12 cellular contexts compared by ENCODE assay signal in the genomic region with DNA sequence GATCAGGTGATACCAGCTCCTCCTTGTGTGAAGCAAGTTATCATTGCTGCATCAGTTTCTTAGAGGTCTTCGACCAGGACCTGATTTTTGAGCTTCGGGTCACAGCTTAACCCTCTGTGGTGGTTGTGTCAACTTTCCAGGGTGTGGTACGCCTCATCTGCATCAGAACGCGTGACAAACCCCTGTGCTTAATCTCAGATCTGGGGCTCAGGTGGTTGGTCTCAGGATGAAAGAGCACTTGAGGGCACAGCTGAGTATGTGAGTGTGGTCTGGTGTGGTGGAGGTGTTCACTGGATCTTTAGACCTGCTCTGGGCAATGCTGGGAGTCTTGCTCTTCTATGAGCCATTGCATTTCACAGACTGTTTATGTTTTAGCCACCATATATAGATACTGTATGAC.
DNase-seq lines count a peak whose midpoint lies in the region; ATAC-seq, FAIRE-seq and TF ChIP-seq lines count a peak whose summit lies in the region.
"Had no signal": no experiment of that assay in that cellular context is flagged by ENCODE, and none has a peak within 500 bp of the region (broad histone marks: within the 10 kb centered on the region; RNA-seq: fewer than 3 reads in every experiment).

No MANE protein-coding gene starts in this region.

- H3K36me3 ChIP-seq in mucosa of descending colon (ENCODE audit: low read depth) = no peaks in the 10 kb centered on the region
- no peaks in the 10 kb centered on the region; a peak in 1 of 5 replicates for H3K36me3 ChIP-seq in HepG2 (replicated peaks in 1 of 2; ENCODE audit: control insufficient read depth in 1 of 2, insufficient read depth in 2 of 2, low read length in 2 of 2)

- TF ChIP-seq RAD21 in HepG2 (CRISPR knock-in tag; IDR thresholded peaks at IDR 0.05) = no peak

- in situ Hi-C loops in HepG2 (cut with HindIII; ENCODE audit: extremely low pct_ligation_motif_present, low pct_unique_long_range_greater_than_20kb) = no loop called here

- no peak for TF ChIP-seq POLR2A in HepG2 (IDR thresholded peaks at IDR 0.05; ENCODE audit: insufficient read depth in 1 of 2, low read depth in 2 of 2, low read length in 2 of 2)

- 100% methylated on average over 3 of the region's 5 CpGs for WGBS in HepG2 (ENCODE audit: low lambda C conversion rate)

- no peak for FAIRE-seq in HepG2 (lab: Jason Lieb, UNC)

- H3K9me3 ChIP-seq in mucosa of descending colon (no peaks in the 10 kb centered on the region), HepG2 (ENCODE audit: low read length) (no peaks in the 10 kb centered on the region)
- H3K9me3 ChIP-seq: left ventricle myocardium inferior had no signal

- POLR2A ChIA-PET in T-cell (lab: Charles Lee) (no interaction called here), HepG2 (lab: Yijun Ruan, JAX) (no interaction called here)

- no peaks in the 10 kb centered on the region for H3K27me3 ChIP-seq in HepG2 (ENCODE audit: control insufficient read depth in 1 of 2, insufficient read depth in 2 of 2, low read length in 2 of 2)

- TF ChIP-seq EP300 in HepG2 (IDR thresholded peaks at IDR 0.05; ENCODE audit: low read depth in 2 of 2, low read length in 2 of 2) (no peak), HepG2 (CRISPR knock-in tag; IDR thresholded peaks at IDR 0.05; ENCODE audit: borderline replicate concordance) (no peak)

- no peak overlapping the region for H2AFZ ChIP-seq in HepG2 (ENCODE audit: low read length)

- H3K4me1 ChIP-seq in mucosa of descending colon (ENCODE audit: low read depth) (no peaks in the 10 kb centered on the region), HepG2 (ENCODE audit: insufficient read depth, low read length) (no peaks in the 10 kb centered on the region)

- DNase-seq in T-cell (peak in 32 of 34 experiments; percentile 11 to 61 (median 34)), activated T-cell treated with anti-CD3 and anti-CD28 coated beads for 1 hour (ENCODE audit: low read depth) (peak; percentile 17), mucosa of descending colon (no peak), HepG2 (ENCODE audit: low spot score) (no peak), cerebellar nuclear complex (lab: John Stamatoyannopoulos, UW) (no peak)
- DNase-seq in stimulated activated effector memory CD8-positive, alpha-beta T cell treated with anti-CD3 and anti-CD28 coated beads, Interleukin-12 subunit alpha, Interleukin-12 subunit beta, amount 100 ng/mL, for 72 hours (ENCODE audit: low spot score in 2 of 2) = peak; percentile 37 to 84
- DNase-seq: left ventricle myocardium inferior, NCI-H526 treated with DMSO at 0.1 percent for 48 hours, SW 1271 had no signal

- H3K27me3 Mint-ChIP-seq in T-cell = no peaks in the 10 kb centered on the region
- H3K27me3 Mint-ChIP-seq: progenitor cell of endocrine pancreas had no signal

- peaks cover 72 to 81% (median 73%) of the 10 kb centered on the region in 3 donors for H3K4me1 Mint-ChIP-seq in T-cell
- H3K4me1 Mint-ChIP-seq in stimulated activated effector memory CD8-positive, alpha-beta T cell treated with anti-CD3 and anti-CD28 coated beads, Interleukin-12 subunit alpha, Interleukin-12 subunit beta, amount 100 ng/mL, for 72 hours = peaks cover 62% of the 10 kb centered on the region

- peak overlapping the region; percentile 89 to 90 for H3K27ac Mint-ChIP-seq in T-cell
- peak overlapping the region; percentile 90 for H3K27ac Mint-ChIP-seq in stimulated activated effector memory CD8-positive, alpha-beta T cell treated with anti-CD3 and anti-CD28 coated beads, Interleukin-12 subunit alpha, Interleukin-12 subunit beta, amount 100 ng/mL, for 72 hours
- H3K27ac Mint-ChIP-seq: progenitor cell of endocrine pancreas had no signal

- ATAC-seq in T-cell (replicated peaks in 1 of 4) (peak; percentile 50 to 74 (median 65)), mucosa of descending colon (peak; percentile 58), HepG2 (no peak), HG03025 (IDR thresholded peaks at IDR 0.05; ENCODE audit: low FRiP score, unreplicated experiment) (no peak), GM21576 (IDR thresholded peaks at IDR 0.05; ENCODE audit: unreplicated experiment) (no peak)
- peak; percentile 92 for ATAC-seq in stimulated activated effector memory CD8-positive, alpha-beta T cell treated with anti-CD3 and anti-CD28 coated beads, Interleukin-12 subunit alpha, Interleukin-12 subunit beta, amount 100 ng/mL, for 72 hours

- BruUV-seq in HepG2 (replicated peaks; lab: Mats Ljungman, UMichigan) = no TSS peak

- H3K4me2 ChIP-seq in HepG2 (ENCODE audit: low read depth, low read length) = no peak overlapping the region

- no peak overlapping the region for H3K27ac ChIP-seq in HepG2 (ENCODE audit: extremely low read length, insufficient read depth, low read length)
- H3K27ac ChIP-seq: left ventricle myocardium inferior had no signal

- H3K79me2 ChIP-seq in HepG2 (ENCODE audit: insufficient read depth, low read length) = no peaks in the 10 kb centered on the region

- H4K20me1 ChIP-seq in HepG2 (ENCODE audit: insufficient read depth, low read length) = no peaks in the 10 kb centered on the region

- peak overlapping the region; percentile 11 to 75 (median 44) for H3K4me3 Mint-ChIP-seq in T-cell
- peak overlapping the region; percentile 25 for H3K4me3 Mint-ChIP-seq in stimulated activated effector memory CD8-positive, alpha-beta T cell treated with anti-CD3 and anti-CD28 coated beads, Interleukin-12 subunit alpha, Interleukin-12 subunit beta, amount 100 ng/mL, for 72 hours

- H3K36me3 Mint-ChIP-seq in T-cell = peaks cover 14% of the 10 kb centered on the region
- peaks cover 63% of the 10 kb centered on the region for H3K36me3 Mint-ChIP-seq in stimulated activated effector memory CD8-positive, alpha-beta T cell treated with anti-CD3 and anti-CD28 coated beads, Interleukin-12 subunit alpha, Interleukin-12 subunit beta, amount 100 ng/mL, for 72 hours

- CTCF ChIA-PET in T-cell (lab: Charles Lee) = interaction anchor here (0.6 to 1.0 kb wide), 6 partner anchors 9 to 127 kb away, joined by 3 to 7 read pairs (median 3); a partner anchor contains a TSS
- CTCF ChIA-PET in HepG2 (lab: Yijun Ruan, JAX; ENCODE audit: low intra/inter-chr PET ratio, low total read pairs) = no interaction called here

- no peak for TF ChIP-seq CTCF in mucosa of descending colon (IDR thresholded peaks at IDR 0.05)
- no peak for TF ChIP-seq CTCF in HepG2 (CRISPR knock-in tag; IDR thresholded peaks at IDR 0.05)

- no peaks in the 10 kb centered on the region for H3K9me3 Mint-ChIP-seq in T-cell
- H3K9me3 Mint-ChIP-seq in stimulated activated effector memory CD8-positive, alpha-beta T cell treated with anti-CD3 and anti-CD28 coated beads, Interleukin-12 subunit alpha, Interleukin-12 subunit beta, amount 100 ng/mL, for 72 hours = no peaks in the 10 kb centered on the region

- intact Hi-C loops in mucosa of descending colon (cut with DNase I, micrococcal nuclease) = no loop called here
- intact Hi-C loops in HepG2 (cut with micrococcal nuclease; ENCODE audit: unreplicated experiment) = no loop called here

- no peak overlapping the region for H3K9ac ChIP-seq in HepG2 (ENCODE audit: insufficient read depth, low read depth, low read length)

- H3K4me3 ChIP-seq in mucosa of descending colon = no peak overlapping the region
- H3K4me3 ChIP-seq in HepG2 (replicated peaks in 1 of 3; ENCODE audit: insufficient read depth in 1 of 3, low read depth in 2 of 3, low read length in 3 of 3) = no peak overlapping the region
- H3K4me3 ChIP-seq: left ventricle myocardium inferior had no signal

TF ChIP-seq in HepG2, 621 proteins besides CTCF, POLR2A, EP300 and RAD21:
- TF ChIP-seq SP5 (CRISPR knock-in tag; IDR thresholded peaks at IDR 0.05; ENCODE audit: borderline replicate concordance, low read depth) (no peak), ZBTB7A (CRISPR knock-in tag; IDR thresholded peaks at IDR 0.05) (no peak), ZNF577 (CRISPR knock-in tag; IDR thresholded peaks at IDR 0.05; ENCODE audit: borderline replicate concordance, low read depth) (no peak), CENPT (CRISPR knock-in tag; IDR thresholded peaks at IDR 0.05; ENCODE audit: low read depth) (no peak)
TF ChIP-seq in HepG2: peak in this region for 0.

Comparison
In these comparisons a context has a peak if more than half of its experiments do, and no peak if none do; other contexts are left out.
1. ATAC-seq: peak in T-cell (4 of 4), mucosa of descending colon (single experiment) and stimulated activated effector memory CD8-positive, alpha-beta T cell treated with anti-CD3 and anti-CD28 coated beads, Interleukin-12 subunit alpha, Interleukin-12 subunit beta, amount 100 ng/mL, for 72 hours (single experiment); none in HepG2 (single experiment), HG03025 (single experiment) and GM21576 (single experiment).
2. DNase-seq: peak in T-cell (32 of 34), activated T-cell treated with anti-CD3 and anti-CD28 coated beads for 1 hour (single experiment) and stimulated activated effector memory CD8-positive, alpha-beta T cell treated with anti-CD3 and anti-CD28 coated beads, Interleukin-12 subunit alpha, Interleukin-12 subunit beta, amount 100 ng/mL, for 72 hours (2 of 2); none in mucosa of descending colon (0 of 3), HepG2 (single experiment) and cerebellar nuclear complex (0 of 2).